ENCODE assay signal across 19 cellular contexts in genomic region chr11:863389-864117, GRCh38. TPM values are rescaled to one million over a fixed set of nuclear protein-coding genes. Genes with fewer than 3 reads are reported as not detected.
A peak's percentile ranks its signal among the peaks of the same experiment; 100 is the strongest.
DNase-seq lines count a peak whose midpoint lies in the region; TF ChIP-seq lines count a peak whose summit lies in the region.
"Had no signal": no experiment of that assay in that cellular context is flagged by ENCODE, and none has a peak within 500 bp of the region (broad histone marks: within the 10 kb centered on the region; RNA-seq: fewer than 3 reads in every experiment).

No MANE protein-coding gene starts in this region.

- H3K36me3 ChIP-seq in HUES6 (ENCODE audit: control insufficient read depth, insufficient read depth, low read length), result peaks cover 11% of the 10 kb centered on the region
- H3K36me3 ChIP-seq in neural progenitor cell, result no peaks in the 10 kb centered on the region

- TF ChIP-seq CTCF in neural progenitor cell (IDR thresholded peaks at IDR 0.05), result no peak

- H3K4me3 ChIP-seq in HUES6 (ENCODE audit: low read depth, low read length), result peak overlapping the region; percentile 49; the same call in 1 of the 2 replicates
- H3K4me3 ChIP-seq in neural progenitor cell, result no peak overlapping the region
- H3K4me3 ChIP-seq: heart left ventricle had no signal

- DNase-seq in erythroblast (lab: John Stamatoyannopoulos, UW), result no peak
- DNase-seq in neural progenitor cell (ENCODE audit: low spot score), result no peak
- no peak for DNase-seq in caudate nucleus (lab: John Stamatoyannopoulos, UW)
- no peak for DNase-seq in NCI-H187 (lab: John Stamatoyannopoulos, UW)
- DNase-seq in hepatic stellate cell (ENCODE audit: low spot score), result no peak
- DNase-seq: activated CD4-positive, alpha-beta T cell treated with anti-CD3 and anti-CD28 coated beads for 4 hours; activated CD8-positive, alpha-beta memory T cell treated with anti-CD3 and anti-CD28 coated beads, Interleukin-2, amount 10 ng/mL, durations not matched to agents 7 days and 5 days; brain microvascular endothelial cell; CD8-positive, alpha-beta T cell; cortex of kidney; DMS53; naive thymus-derived CD4-positive, alpha-beta T cell; NCI-H1092 treated with DMSO at 0.1 percent for 48 hours; stimulated activated CD4-positive, alpha-beta T cell treated with anti-CD3 and anti-CD28 coated beads, Interleukin-2, amount 100 ng/mL, for 24 hours had no signal

- peak overlapping the region; percentile 77 for H3K9ac ChIP-seq in HUES6 (ENCODE audit: low read length)
- H3K9ac ChIP-seq in neural progenitor cell, result peak overlapping the region; percentile 18

- peak overlapping the region; percentile 60 for H3K27ac ChIP-seq in HUES6 (ENCODE audit: low read depth, low read length)
- H3K27ac ChIP-seq in neural progenitor cell, result no peak overlapping the region
- no peak overlapping the region for H3K27ac ChIP-seq in caudate nucleus (ENCODE audit: low read depth, low read length)
- H3K27ac ChIP-seq: brain microvascular endothelial cell, heart left ventricle had no signal

- H3K4me1 ChIP-seq in HUES6 (ENCODE audit: control insufficient read depth, insufficient read depth, low read length) (peaks cover 33% of the 10 kb centered on the region), neural progenitor cell (peaks cover 19% of the 10 kb centered on the region)

- no peaks in the 10 kb centered on the region for H3K27me3 Mint-ChIP-seq in neural progenitor cell (ENCODE audit: insufficient read depth, low read depth)
- H3K27me3 Mint-ChIP-seq: activated CD8-positive, alpha-beta memory T cell treated with anti-CD3 and anti-CD28 coated beads, Interleukin-2, amount 10 ng/mL, durations not matched to agents 7 days and 5 days; naive thymus-derived CD4-positive, alpha-beta T cell; stimulated activated naive CD8-positive, alpha-beta T cell treated with anti-CD3 and anti-CD28 coated beads, Interleukin-15, Interleukin-2, amounts not matched to agents 100 ng/mL and 50 ng/mL, for 24 hours; type B pancreatic cell had no signal

- peak overlapping the region; percentile 72 for H3K27ac Mint-ChIP-seq in neural progenitor cell
- H3K27ac Mint-ChIP-seq: activated CD8-positive, alpha-beta memory T cell treated with anti-CD3 and anti-CD28 coated beads, Interleukin-2, amount 10 ng/mL, durations not matched to agents 7 days and 5 days; activated T-helper 2 cell treated with anti-CD3 and anti-CD28 coated beads, Interferon-gamma antibody, Interleukin-2, Interleukin-4, amounts not matched to agents 10 μg/mL and 5 μg/mL and 100 μg/mL, durations not matched to agents 14 hours and 24 hours and 36 hours; CD8-positive, alpha-beta T cell; naive thymus-derived CD4-positive, alpha-beta T cell; stimulated activated naive CD8-positive, alpha-beta T cell treated with anti-CD3 and anti-CD28 coated beads, Interleukin-15, Interleukin-2, amounts not matched to agents 100 ng/mL and 50 ng/mL, for 24 hours; type B pancreatic cell had no signal

- H3K4me2 ChIP-seq in neural progenitor cell, result peak overlapping the region; percentile 30

- peaks cover 27% of the 10 kb centered on the region for H4K20me1 ChIP-seq in neural progenitor cell (ENCODE audit: low read depth)

- peaks cover 8% of the 10 kb centered on the region for H3F3A ChIP-seq in neural progenitor cell (ENCODE audit: low read depth)

- no peaks in the 10 kb centered on the region for H3K27me3 ChIP-seq in HUES6 (ENCODE audit: control insufficient read depth, insufficient read depth, low read length)
- no peaks in the 10 kb centered on the region for H3K27me3 ChIP-seq in neural progenitor cell
- H3K27me3 ChIP-seq: brain microvascular endothelial cell, heart left ventricle had no signal

- H3K36me3 Mint-ChIP-seq in neural progenitor cell, result no peaks in the 10 kb centered on the region
- H3K36me3 Mint-ChIP-seq: activated CD8-positive, alpha-beta memory T cell treated with anti-CD3 and anti-CD28 coated beads, Interleukin-2, amount 10 ng/mL, durations not matched to agents 7 days and 5 days; naive thymus-derived CD4-positive, alpha-beta T cell; type B pancreatic cell had no signal

- no peaks in the 10 kb centered on the region for H3K79me2 ChIP-seq in neural progenitor cell (ENCODE audit: low read depth)

- H2AFZ ChIP-seq in neural progenitor cell (replicated peaks), result no peak overlapping the region

- H3K9me3 ChIP-seq in HUES6 (ENCODE audit: control insufficient read depth, insufficient read depth, low read depth, low read length) (no peaks in the 10 kb centered on the region), neural progenitor cell (ENCODE audit: low read depth) (no peaks in the 10 kb centered on the region)
- H3K9me3 ChIP-seq: heart left ventricle had no signal

- H3K4me1 Mint-ChIP-seq in neural progenitor cell, result peaks cover 12% of the 10 kb centered on the region
- H3K4me1 Mint-ChIP-seq: activated CD8-positive, alpha-beta memory T cell treated with anti-CD3 and anti-CD28 coated beads, Interleukin-2, amount 10 ng/mL, durations not matched to agents 7 days and 5 days had no signal

- H3K9me3 Mint-ChIP-seq in neural progenitor cell, result no peaks in the 10 kb centered on the region
- H3K9me3 Mint-ChIP-seq: activated T-helper 2 cell treated with anti-CD3 and anti-CD28 coated beads, Interferon-gamma antibody, Interleukin-2, Interleukin-4, amounts not matched to agents 10 μg/mL and 5 μg/mL and 100 μg/mL, durations not matched to agents 14 hours and 24 hours and 36 hours; CD8-positive, alpha-beta T cell; naive thymus-derived CD4-positive, alpha-beta T cell; stimulated activated naive CD8-positive, alpha-beta T cell treated with anti-CD3 and anti-CD28 coated beads, Interleukin-15, Interleukin-2, amounts not matched to agents 100 ng/mL and 50 ng/mL, for 24 hours; type B pancreatic cell had no signal

- TF ChIP-seq POLR2A in erythroblast (IDR thresholded peaks at IDR 0.05; ENCODE audit: low read length), result peak; percentile 7

- no peak overlapping the region for H3K4me3 Mint-ChIP-seq in neural progenitor cell
- H3K4me3 Mint-ChIP-seq: activated CD8-positive, alpha-beta memory T cell treated with anti-CD3 and anti-CD28 coated beads, Interleukin-2, amount 10 ng/mL, durations not matched to agents 7 days and 5 days; CD8-positive, alpha-beta T cell; naive thymus-derived CD4-positive, alpha-beta T cell; stimulated activated naive CD8-positive, alpha-beta T cell treated with anti-CD3 and anti-CD28 coated beads, Interleukin-15, Interleukin-2, amounts not matched to agents 100 ng/mL and 50 ng/mL, for 24 hours; type B pancreatic cell had no signal

RNA-seq across cellular contexts. Expression of gene TSPAN4, which starts 20.9 kb away (rescaled TPM):
- 19.6 and 58.2 TPM in 2 replicates for total RNA-seq in neural progenitor cell (ENCODE audit: low replicate concordance)

RNA-seq across cellular contexts. Expression of gene POLR2L, which starts 21.2 kb away (rescaled TPM):
- 12.9 and 27.5 TPM in 2 replicates for total RNA-seq in neural progenitor cell (ENCODE audit: low replicate concordance)

RNA-seq across cellular contexts. Expression of gene CD151, which starts 30.8 kb away (rescaled TPM):
- total RNA-seq in neural progenitor cell (ENCODE audit: low replicate concordance), result 37.4 and 82.2 TPM in 2 replicates

RNA-seq across cellular contexts. Expression of gene CRACR2B, which starts 35.8 kb away (rescaled TPM):
- total RNA-seq in neural progenitor cell (ENCODE audit: low replicate concordance), result 3.9 and 11.6 TPM in 2 replicates

RNA-seq across cellular contexts. Expression of gene PNPLA2, which starts 44.8 kb away (rescaled TPM):
- 2.6 and 20.9 TPM in 2 replicates for total RNA-seq in neural progenitor cell (ENCODE audit: low replicate concordance)
